ENCODE assay signal across 11 cellular contexts in genomic region chr1:78676996-78677395, GRCh38. TPM values are rescaled to one million over a fixed set of nuclear protein-coding genes. Genes with fewer than 3 reads are reported as not detected.
"Had no signal": no experiment of that assay in that cellular context is flagged by ENCODE, and none has a peak within 500 bp of the region (broad histone marks: within the 10 kb centered on the region; RNA-seq: fewer than 3 reads in every experiment).

No MANE protein-coding gene starts in this region.

- H3K9me3 ChIP-seq: colonic mucosa, esophagus squamous epithelium, neutrophil, right atrium auricular region, stomach had no signal

- H3K4me2 ChIP-seq: hepatocyte had no signal

- H3K4me3 ChIP-seq: colonic mucosa, esophagus squamous epithelium, hepatocyte, lung, right atrium auricular region, stomach had no signal

- H3K36me3 ChIP-seq: colonic mucosa, esophagus squamous epithelium, neutrophil, right atrium auricular region, stomach had no signal

- H3K27ac ChIP-seq: colonic mucosa, esophagus squamous epithelium, hepatocyte, neutrophil, right atrium auricular region, stomach had no signal

- H3K27me3 ChIP-seq: colonic mucosa, neutrophil, right atrium auricular region, stomach had no signal

- H2AFZ ChIP-seq: hepatocyte had no signal

- DNase-seq: esophagus squamous epithelium, kidney, left cardiac atrium, left ventricle myocardium superior had no signal

- H3K4me1 ChIP-seq: colonic mucosa, esophagus squamous epithelium, right atrium auricular region had no signal

- H3K79me2 ChIP-seq: hepatocyte had no signal

RNA-seq across cellular contexts. Expression of gene IFI44, which starts 27.4 kb away (rescaled TPM):
- polyA plus RNA-seq: neural cell had no signal
